Comparison of ENCODE assay signal across 9 cellular contexts in the genomic region with DNA sequence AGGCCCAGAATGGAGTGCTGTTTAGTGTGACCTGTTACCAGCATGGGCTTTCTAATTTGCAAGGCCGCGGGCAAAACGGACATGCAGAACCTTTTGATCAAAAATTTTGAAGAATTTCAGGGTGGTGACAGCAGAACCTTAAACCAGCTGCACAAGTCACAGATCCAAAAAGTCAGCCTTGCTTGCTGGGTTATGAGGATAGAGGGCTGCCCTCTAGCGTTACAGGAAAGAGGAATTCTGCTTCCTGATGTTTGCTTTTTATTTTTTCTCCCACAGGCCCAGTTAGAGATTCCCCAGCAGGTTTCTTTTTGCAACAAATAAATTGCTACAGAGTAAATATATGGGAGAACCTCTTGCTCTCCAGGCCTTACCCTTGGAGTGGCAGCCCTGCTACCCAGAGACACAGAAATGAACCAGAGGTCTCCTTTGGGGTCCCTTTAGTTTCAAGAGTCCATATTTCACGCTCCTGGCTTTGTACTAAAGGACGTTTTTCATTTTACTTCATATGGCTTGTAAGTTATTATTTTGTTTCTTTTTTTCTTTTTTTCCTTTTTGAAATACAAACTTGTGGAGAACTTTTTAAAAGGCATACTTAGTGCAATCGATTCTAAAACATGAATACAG. TPM values are rescaled to one million over a fixed set of nuclear protein-coding genes. Genes with fewer than 3 reads are reported as not detected.
DNase-seq lines count a peak whose midpoint lies in the region; ATAC-seq and TF ChIP-seq lines count a peak whose summit lies in the region.
"Had no signal": no experiment of that assay in that cellular context is flagged by ENCODE, and none has a peak within 500 bp of the region (broad histone marks: within the 10 kb centered on the region; RNA-seq: fewer than 3 reads in every experiment).

No MANE protein-coding gene starts in this region.

- ATAC-seq in HG03139 (IDR thresholded peaks at IDR 0.05; ENCODE audit: unreplicated experiment), result no peak
- no peak for ATAC-seq in GM21529 (IDR thresholded peaks at IDR 0.05; ENCODE audit: unreplicated experiment)

- no peak overlapping the region for H3K4me3 ChIP-seq in colonic mucosa
- H3K4me3 ChIP-seq: SJSA1 had no signal

- peak overlapping the region; percentile 44 for H3K27ac ChIP-seq in colonic mucosa
- H3K27ac ChIP-seq: SJSA1 had no signal

- H3K4me3 Mint-ChIP-seq in neural crest cell, result peak overlapping the region; percentile 58

- H3K36me3 ChIP-seq in colonic mucosa, result no peaks in the 10 kb centered on the region
- H3K36me3 ChIP-seq: SJSA1 had no signal

- H3K27me3 Mint-ChIP-seq in neural crest cell (ENCODE audit: low read depth), result peaks cover 39% of the 10 kb centered on the region

- no peaks in the 10 kb centered on the region for H3K36me3 Mint-ChIP-seq in neural crest cell (ENCODE audit: low read depth)

- H3K9me3 ChIP-seq in colonic mucosa, result no peaks in the 10 kb centered on the region
- H3K9me3 ChIP-seq: SJSA1 had no signal

- peaks cover 3% of the 10 kb centered on the region for H3K4me1 ChIP-seq in colonic mucosa

- no peak for DNase-seq in GM10266 (ENCODE audit: extremely low spot score)
- DNase-seq in NCI-H2196 treated with DMSO at 0.1 percent for 48 hours (lab: John Stamatoyannopoulos, UW; ENCODE audit: unreplicated experiment), result peak; percentile 41
- peak; percentile 43 for DNase-seq in colonic mucosa
- peak; percentile 41 for DNase-seq in neural crest cell (ENCODE audit: low read depth, low spot score)
- DNase-seq in NK-92 treated with Interleukin-12 subunit alpha and Interleukin-12 subunit beta, amount 100 ng/mL, for 24 hours (lab: John Stamatoyannopoulos, UW), result no peak
- DNase-seq in activated CD4-positive, alpha-beta T cell treated with anti-CD3 and anti-CD28 coated beads, Interleukin-2, amount 50 U/mL, for 4 hours, result no peak

- H3K9me3 Mint-ChIP-seq in neural crest cell, result no peaks in the 10 kb centered on the region

- no peak overlapping the region for H3K27ac Mint-ChIP-seq in neural crest cell (ENCODE audit: unreplicated experiment)

- H3K4me1 Mint-ChIP-seq in neural crest cell, result peaks cover 18% of the 10 kb centered on the region

- H3K27me3 ChIP-seq in colonic mucosa, result peaks cover 20% of the 10 kb centered on the region

- TF ChIP-seq CTCF in GM10266 (IDR thresholded peaks at IDR 0.05; ENCODE audit: control insufficient read depth, insufficient read depth, low read depth, missing control alignments) (peak; percentile 24), colonic mucosa (IDR thresholded peaks at IDR 0.05) (peak; percentile 58), neural crest cell (conservative IDR thresholded peaks at IDR 0.05) (peak; percentile 74)

- H3K9ac ChIP-seq in colonic mucosa (ENCODE audit: low read depth in 2 of 2, low read length in 2 of 2), result no peak overlapping the region

- intact Hi-C loops in colonic mucosa (cut with DNase I), result loop anchor here (5.0 to 10.0 kb wide), 4 partner anchors 138 to 625 kb away; no protein-coding TSS in a partner anchor

RNA-seq across cellular contexts. Expression of a gene that starts 3.4 kb away (rescaled TPM):
- total RNA-seq in colonic mucosa (1 to 10 TPM in 1 of 2 donors, under 1 TPM in 1; 0.67 to 1.9 TPM), neural crest cell (2.1 and 3.5 TPM in 2 replicates)

Comparison
In these comparisons a context has a peak if more than half of its experiments do, and no peak if none do; other contexts are left out.
1. DNase-seq: peak in NCI-H2196 treated with DMSO at 0.1 percent for 48 hours (single experiment), colonic mucosa (single experiment) and neural crest cell (single experiment); none in GM10266 (single experiment), NK-92 treated with Interleukin-12 subunit alpha and Interleukin-12 subunit beta, amount 100 ng/mL, for 24 hours (single experiment) and activated CD4-positive, alpha-beta T cell treated with anti-CD3 and anti-CD28 coated beads, Interleukin-2, amount 50 U/mL, for 4 hours (0 of 2).
2. CTCF ChIP-seq: peak in every context shown above with its lines; median percentile 74 in neural crest cell; 58 in colonic mucosa; 24 in GM10266.